ENCODE assay signal across 1 cellular context in the genomic region with DNA sequence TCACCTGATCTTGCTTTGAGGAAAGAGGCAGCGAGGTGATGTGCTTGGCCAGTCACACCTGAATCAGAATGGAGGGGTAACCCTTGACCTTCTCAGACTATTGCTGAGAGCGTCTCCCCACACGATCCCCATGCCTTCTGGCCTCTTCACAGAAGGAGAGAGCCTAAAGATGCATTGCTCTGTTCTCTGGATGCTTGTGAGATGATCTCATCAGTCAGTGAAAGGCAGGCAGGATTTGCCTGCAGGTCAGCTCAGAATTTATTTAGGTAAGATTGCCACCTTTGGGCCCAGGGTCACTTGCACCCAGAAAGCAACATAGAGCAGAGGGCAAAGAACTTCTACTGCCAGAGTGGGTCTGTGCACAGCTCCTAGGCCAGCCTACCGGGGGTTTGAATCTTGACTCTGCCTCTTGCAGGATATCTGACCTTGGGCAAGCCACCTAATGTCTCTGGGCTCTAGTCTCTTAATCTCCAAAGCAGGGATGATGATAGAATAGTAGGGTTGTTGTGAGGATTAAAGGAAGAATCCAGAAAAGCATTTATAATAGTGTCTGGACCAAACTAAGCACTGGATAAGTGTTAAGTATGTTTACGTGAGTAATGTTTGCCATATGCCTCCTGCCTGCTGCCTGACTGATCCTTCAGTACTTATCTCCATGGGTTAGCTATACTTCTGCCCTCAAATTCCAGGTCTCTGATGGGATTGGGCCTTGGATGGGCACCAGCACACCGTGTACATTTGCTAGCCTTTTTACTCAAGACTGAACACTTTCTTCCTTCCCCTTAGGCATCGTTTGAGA.
TF ChIP-seq lines count a peak whose summit lies in the region.

No MANE protein-coding gene starts in this region.

TF ChIP-seq in GM23338, 12 proteins besides CTCF, POLR2A, EP300 and RAD21 (continued from another document):
- TF ChIP-seq, protein P1, sequence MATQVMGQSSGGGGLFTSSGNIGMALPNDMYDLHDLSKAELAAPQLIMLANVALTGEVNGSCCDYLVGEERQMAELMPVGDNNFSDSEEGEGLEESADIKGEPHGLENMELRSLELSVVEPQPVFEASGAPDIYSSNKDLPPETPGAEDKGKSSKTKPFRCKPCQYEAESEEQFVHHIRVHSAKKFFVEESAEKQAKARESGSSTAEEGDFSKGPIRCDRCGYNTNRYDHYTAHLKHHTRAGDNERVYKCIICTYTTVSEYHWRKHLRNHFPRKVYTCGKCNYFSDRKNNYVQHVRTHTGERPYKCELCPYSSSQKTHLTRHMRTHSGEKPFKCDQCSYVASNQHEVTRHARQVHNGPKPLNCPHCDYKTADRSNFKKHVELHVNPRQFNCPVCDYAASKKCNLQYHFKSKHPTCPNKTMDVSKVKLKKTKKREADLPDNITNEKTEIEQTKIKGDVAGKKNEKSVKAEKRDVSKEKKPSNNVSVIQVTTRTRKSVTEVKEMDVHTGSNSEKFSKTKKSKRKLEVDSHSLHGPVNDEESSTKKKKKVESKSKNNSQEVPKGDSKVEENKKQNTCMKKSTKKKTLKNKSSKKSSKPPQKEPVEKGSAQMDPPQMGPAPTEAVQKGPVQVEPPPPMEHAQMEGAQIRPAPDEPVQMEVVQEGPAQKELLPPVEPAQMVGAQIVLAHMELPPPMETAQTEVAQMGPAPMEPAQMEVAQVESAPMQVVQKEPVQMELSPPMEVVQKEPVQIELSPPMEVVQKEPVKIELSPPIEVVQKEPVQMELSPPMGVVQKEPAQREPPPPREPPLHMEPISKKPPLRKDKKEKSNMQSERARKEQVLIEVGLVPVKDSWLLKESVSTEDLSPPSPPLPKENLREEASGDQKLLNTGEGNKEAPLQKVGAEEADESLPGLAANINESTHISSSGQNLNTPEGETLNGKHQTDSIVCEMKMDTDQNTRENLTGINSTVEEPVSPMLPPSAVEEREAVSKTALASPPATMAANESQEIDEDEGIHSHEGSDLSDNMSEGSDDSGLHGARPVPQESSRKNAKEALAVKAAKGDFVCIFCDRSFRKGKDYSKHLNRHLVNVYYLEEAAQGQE (IDR thresholded peaks at IDR 0.05; ENCODE audit: unreplicated experiment): no peak
- TF ChIP-seq, protein P2, sequence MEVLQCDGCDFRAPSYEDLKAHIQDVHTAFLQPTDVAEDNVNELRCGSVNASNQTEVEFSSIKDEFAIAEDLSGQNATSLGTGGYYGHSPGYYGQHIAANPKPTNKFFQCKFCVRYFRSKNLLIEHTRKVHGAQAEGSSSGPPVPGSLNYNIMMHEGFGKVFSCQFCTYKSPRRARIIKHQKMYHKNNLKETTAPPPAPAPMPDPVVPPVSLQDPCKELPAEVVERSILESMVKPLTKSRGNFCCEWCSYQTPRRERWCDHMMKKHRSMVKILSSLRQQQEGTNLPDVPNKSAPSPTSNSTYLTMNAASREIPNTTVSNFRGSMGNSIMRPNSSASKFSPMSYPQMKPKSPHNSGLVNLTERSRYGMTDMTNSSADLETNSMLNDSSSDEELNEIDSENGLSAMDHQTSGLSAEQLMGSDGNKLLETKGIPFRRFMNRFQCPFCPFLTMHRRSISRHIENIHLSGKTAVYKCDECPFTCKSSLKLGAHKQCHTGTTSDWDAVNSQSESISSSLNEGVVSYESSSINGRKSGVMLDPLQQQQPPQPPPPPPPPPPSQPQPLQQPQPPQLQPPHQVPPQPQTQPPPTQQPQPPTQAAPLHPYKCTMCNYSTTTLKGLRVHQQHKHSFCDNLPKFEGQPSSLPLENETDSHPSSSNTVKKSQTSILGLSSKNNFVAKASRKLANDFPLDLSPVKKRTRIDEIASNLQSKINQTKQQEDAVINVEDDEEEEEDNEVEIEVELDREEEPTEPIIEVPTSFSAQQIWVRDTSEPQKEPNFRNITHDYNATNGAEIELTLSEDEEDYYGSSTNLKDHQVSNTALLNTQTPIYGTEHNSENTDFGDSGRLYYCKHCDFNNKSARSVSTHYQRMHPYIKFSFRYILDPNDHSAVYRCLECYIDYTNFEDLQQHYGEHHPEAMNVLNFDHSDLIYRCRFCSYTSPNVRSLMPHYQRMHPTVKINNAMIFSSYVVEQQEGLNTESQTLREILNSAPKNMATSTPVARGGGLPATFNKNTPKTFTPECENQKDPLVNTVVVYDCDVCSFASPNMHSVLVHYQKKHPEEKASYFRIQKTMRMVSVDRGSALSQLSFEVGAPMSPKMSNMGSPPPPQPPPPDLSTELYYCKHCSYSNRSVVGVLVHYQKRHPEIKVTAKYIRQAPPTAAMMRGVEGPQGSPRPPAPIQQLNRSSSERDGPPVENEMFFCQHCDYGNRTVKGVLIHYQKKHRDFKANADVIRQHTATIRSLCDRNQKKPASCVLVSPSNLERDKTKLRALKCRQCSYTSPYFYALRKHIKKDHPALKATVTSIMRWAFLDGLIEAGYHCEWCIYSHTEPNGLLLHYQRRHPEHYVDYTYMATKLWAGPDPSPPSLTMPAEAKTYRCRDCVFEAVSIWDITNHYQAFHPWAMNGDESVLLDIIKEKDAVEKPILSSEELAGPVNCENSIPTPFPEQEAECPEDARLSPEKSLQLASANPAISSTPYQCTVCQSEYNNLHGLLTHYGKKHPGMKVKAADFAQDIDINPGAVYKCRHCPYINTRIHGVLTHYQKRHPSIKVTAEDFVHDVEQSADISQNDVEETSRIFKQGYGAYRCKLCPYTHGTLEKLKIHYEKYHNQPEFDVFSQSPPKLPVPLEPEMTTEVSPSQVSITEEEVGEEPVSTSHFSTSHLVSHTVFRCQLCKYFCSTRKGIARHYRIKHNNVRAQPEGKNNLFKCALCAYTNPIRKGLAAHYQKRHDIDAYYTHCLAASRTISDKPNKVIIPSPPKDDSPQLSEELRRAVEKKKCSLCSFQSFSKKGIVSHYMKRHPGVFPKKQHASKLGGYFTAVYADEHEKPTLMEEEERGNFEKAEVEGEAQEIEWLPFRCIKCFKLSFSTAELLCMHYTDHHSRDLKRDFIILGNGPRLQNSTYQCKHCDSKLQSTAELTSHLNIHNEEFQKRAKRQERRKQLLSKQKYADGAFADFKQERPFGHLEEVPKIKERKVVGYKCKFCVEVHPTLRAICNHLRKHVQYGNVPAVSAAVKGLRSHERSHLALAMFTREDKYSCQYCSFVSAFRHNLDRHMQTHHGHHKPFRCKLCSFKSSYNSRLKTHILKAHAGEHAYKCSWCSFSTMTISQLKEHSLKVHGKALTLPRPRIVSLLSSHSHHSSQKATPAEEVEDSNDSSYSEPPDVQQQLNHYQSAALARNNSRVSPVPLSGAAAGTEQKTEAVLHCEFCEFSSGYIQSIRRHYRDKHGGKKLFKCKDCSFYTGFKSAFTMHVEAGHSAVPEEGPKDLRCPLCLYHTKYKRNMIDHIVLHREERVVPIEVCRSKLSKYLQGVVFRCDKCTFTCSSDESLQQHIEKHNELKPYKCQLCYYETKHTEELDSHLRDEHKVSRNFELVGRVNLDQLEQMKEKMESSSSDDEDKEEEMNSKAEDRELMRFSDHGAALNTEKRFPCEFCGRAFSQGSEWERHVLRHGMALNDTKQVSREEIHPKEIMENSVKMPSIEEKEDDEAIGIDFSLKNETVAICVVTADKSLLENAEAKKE (CRISPR knock-in tag; IDR thresholded peaks at IDR 0.05): no peak
- TF ChIP-seq POLR2AphosphoS5 (IDR thresholded peaks at IDR 0.05; ENCODE audit: low read depth): no peak
- no peak for TF ChIP-seq STAT1 (IDR thresholded peaks at IDR 0.05; ENCODE audit: unreplicated experiment)
- no peak for TF ChIP-seq EZH2phosphoT487 (IDR thresholded peaks at IDR 0.05; ENCODE audit: unreplicated experiment)
- no peak for TF ChIP-seq NANOG (IDR thresholded peaks at IDR 0.05; ENCODE audit: borderline replicate concordance)
- TF ChIP-seq ZNF114 (CRISPR knock-in tag; IDR thresholded peaks at IDR 0.05): no peak
- TF ChIP-seq, protein P3, sequence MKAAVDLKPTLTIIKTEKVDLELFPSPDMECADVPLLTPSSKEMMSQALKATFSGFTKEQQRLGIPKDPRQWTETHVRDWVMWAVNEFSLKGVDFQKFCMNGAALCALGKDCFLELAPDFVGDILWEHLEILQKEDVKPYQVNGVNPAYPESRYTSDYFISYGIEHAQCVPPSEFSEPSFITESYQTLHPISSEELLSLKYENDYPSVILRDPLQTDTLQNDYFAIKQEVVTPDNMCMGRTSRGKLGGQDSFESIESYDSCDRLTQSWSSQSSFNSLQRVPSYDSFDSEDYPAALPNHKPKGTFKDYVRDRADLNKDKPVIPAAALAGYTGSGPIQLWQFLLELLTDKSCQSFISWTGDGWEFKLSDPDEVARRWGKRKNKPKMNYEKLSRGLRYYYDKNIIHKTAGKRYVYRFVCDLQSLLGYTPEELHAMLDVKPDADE (IDR thresholded peaks at IDR 0.05): no peak
- TF ChIP-seq ZNF331 (CRISPR knock-in tag; IDR thresholded peaks at IDR 0.05; ENCODE audit: low read depth): no peak
